ENCODE assay signal across 27 cellular contexts in genomic region chr21:42766756-42767560, GRCh38.
"Had no signal": no experiment of that assay in that cellular context is flagged by ENCODE, and none has a peak within 500 bp of the region (broad histone marks: within the 10 kb centered on the region; RNA-seq: fewer than 3 reads in every experiment).

No MANE protein-coding gene starts in this region.

- H3K36me3 Mint-ChIP-seq: naive B cell had no signal

- H3K4me1 ChIP-seq: esophagus squamous epithelium, heart right ventricle, left lung, pancreas, psoas muscle, upper lobe of left lung, vagina had no signal

- H3K4me1 Mint-ChIP-seq: mesothelial cell of epicardium, T-cell had no signal

- H3K4me3 ChIP-seq: esophagus squamous epithelium, heart right ventricle, left lung, pancreas, psoas muscle, upper lobe of left lung, vagina had no signal

- H3K9me3 ChIP-seq: esophagus squamous epithelium, heart right ventricle, left lung, neutrophil, pancreas, psoas muscle, upper lobe of left lung, vagina had no signal

- H3K27me3 ChIP-seq: esophagus squamous epithelium, left lung, neutrophil, pancreas, upper lobe of left lung, vagina had no signal

- ATAC-seq: left lung, pancreas, T-cell had no signal

- H3K4me3 Mint-ChIP-seq: activated T-helper 1 cell treated with anti-CD3 and anti-CD28 coated beads, Interleukin-12 subunit alpha, Interleukin-12 subunit beta, Interleukin-2, Interleukin-4 antibody, amounts not matched to agents 30 ng/mL and 10 ng/mL and 1 ng/mL, durations not matched to agents 14 hours and 24 hours and 36 hours; dendritic cell treated with granulocyte-macrophage colony-stimulating factor and Interleukin-4, amounts not matched to agents 40 ng/mL and 50 ng/mL, for 4 days; mesothelial cell of epicardium; naive B cell; stimulated activated naive CD8-positive, alpha-beta T cell treated with anti-CD3 and anti-CD28 coated beads, Interleukin-15, Interleukin-2, amounts not matched to agents 100 ng/mL and 50 ng/mL, for 24 hours; T-cell; T-helper 2 cell treated with Interferon-gamma antibody and Interleukin-4, amounts not matched to agents 5 μg/mL and 100 μg/mL, for 36 hours had no signal

- H3K9me3 Mint-ChIP-seq: activated T-helper 1 cell treated with anti-CD3 and anti-CD28 coated beads, Interleukin-12 subunit alpha, Interleukin-12 subunit beta, Interleukin-2, Interleukin-4 antibody, amounts not matched to agents 30 ng/mL and 10 ng/mL and 1 ng/mL, durations not matched to agents 14 hours and 24 hours and 36 hours; dendritic cell treated with granulocyte-macrophage colony-stimulating factor and Interleukin-4, amounts not matched to agents 40 ng/mL and 50 ng/mL, for 4 days; mesothelial cell of epicardium; naive B cell; stimulated activated naive CD8-positive, alpha-beta T cell treated with anti-CD3 and anti-CD28 coated beads, Interleukin-15, Interleukin-2, amounts not matched to agents 100 ng/mL and 50 ng/mL, for 24 hours; T-cell; T-helper 2 cell treated with Interferon-gamma antibody and Interleukin-4, amounts not matched to agents 5 μg/mL and 100 μg/mL, for 36 hours had no signal

- H3K27ac ChIP-seq: epithelial cell of prostate, esophagus squamous epithelium, heart right ventricle, left lung, neutrophil, pancreas, psoas muscle, upper lobe of left lung, vagina had no signal

- DNase-seq: activated CD4-positive, alpha-beta T cell treated with anti-CD3 and anti-CD28 coated beads for 4 hours; activated CD4-positive, alpha-beta T cell treated with anti-CD3 and anti-CD28 coated beads, Interleukin-2, amount 50 U/mL, for 4 hours; activated gamma-delta T cell treated with Interleukin-2 at 50 U/mL for 16 hours; activated naive CD4-positive, alpha-beta T cell treated with anti-CD3 and anti-CD28 coated beads, Interleukin-2, amount 50 U/mL, for 16 hours; amniotic stem cell; central memory CD4-positive, alpha-beta T cell; esophagus squamous epithelium; foreskin melanocyte; heart right ventricle; kidney glomerular epithelial cell; mammary epithelial cell; naive B cell; psoas muscle; stimulated activated CD4-positive, alpha-beta T cell treated with anti-CD3 and anti-CD28 coated beads, Interleukin-2, amount 100 ng/mL, for 48 hours; substantia nigra; T-cell had no signal

- H3K36me3 ChIP-seq: neutrophil, pancreas had no signal

- H3K27ac Mint-ChIP-seq: activated T-helper 1 cell treated with anti-CD3 and anti-CD28 coated beads, Interleukin-12 subunit alpha, Interleukin-12 subunit beta, Interleukin-2, Interleukin-4 antibody, amounts not matched to agents 30 ng/mL and 10 ng/mL and 1 ng/mL, durations not matched to agents 14 hours and 24 hours and 36 hours; dendritic cell treated with granulocyte-macrophage colony-stimulating factor and Interleukin-4, amounts not matched to agents 40 ng/mL and 50 ng/mL, for 4 days; mesothelial cell of epicardium; stimulated activated naive CD8-positive, alpha-beta T cell treated with anti-CD3 and anti-CD28 coated beads, Interleukin-15, Interleukin-2, amounts not matched to agents 100 ng/mL and 50 ng/mL, for 24 hours; T-helper 2 cell treated with Interferon-gamma antibody and Interleukin-4, amounts not matched to agents 5 μg/mL and 100 μg/mL, for 36 hours had no signal

- H3K27me3 Mint-ChIP-seq: dendritic cell treated with granulocyte-macrophage colony-stimulating factor and Interleukin-4, amounts not matched to agents 40 ng/mL and 50 ng/mL, for 4 days; naive B cell; stimulated activated naive CD8-positive, alpha-beta T cell treated with anti-CD3 and anti-CD28 coated beads, Interleukin-15, Interleukin-2, amounts not matched to agents 100 ng/mL and 50 ng/mL, for 24 hours; T-cell had no signal
